ENCODE assay signal across 19 cellular contexts in genomic region chr17:80955078-80955477, GRCh38. TPM values are rescaled to one million over a fixed set of nuclear protein-coding genes. Genes with fewer than 3 reads are reported as not detected.
A peak's percentile ranks its signal among the peaks of the same experiment; 100 is the strongest.
DNase-seq lines count a peak whose midpoint lies in the region; ATAC-seq and TF ChIP-seq lines count a peak whose summit lies in the region.
"Had no signal": no experiment of that assay in that cellular context is flagged by ENCODE, and none has a peak within 500 bp of the region (broad histone marks: within the 10 kb centered on the region; RNA-seq: fewer than 3 reads in every experiment).

No MANE protein-coding gene starts in this region.

- H3K4me1 ChIP-seq in heart right ventricle = peaks cover 11 to 18% (median 15%) of the 10 kb centered on the region in 9 donors
- peaks cover 13% of the 10 kb centered on the region for H3K4me1 ChIP-seq in lower lobe of right lung

- H3K4me3 Mint-ChIP-seq in IgD-negative memory B cell = no peak overlapping the region
- H3K4me3 Mint-ChIP-seq in stimulated activated effector memory CD8-positive, alpha-beta T cell treated with anti-CD3 and anti-CD28 coated beads, Interleukin-12 subunit alpha, Interleukin-12 subunit beta, amount 100 ng/mL, for 72 hours = no peak overlapping the region

- H3K4me3 ChIP-seq in heart right ventricle (no peak overlapping the region), lower lobe of right lung (no peak overlapping the region)

- H3K4me1 Mint-ChIP-seq in IgD-negative memory B cell = peaks cover 0 to 5% (median 1%) of the 10 kb centered on the region in 3 donors
- H3K4me1 Mint-ChIP-seq in stimulated activated effector memory CD8-positive, alpha-beta T cell treated with anti-CD3 and anti-CD28 coated beads, Interleukin-12 subunit alpha, Interleukin-12 subunit beta, amount 100 ng/mL, for 72 hours = no peaks in the 10 kb centered on the region

- DNase-seq in Right ventricle myocardium inferior (ENCODE audit: missing footprints) (peak; percentile 6), heart right ventricle (no peak), lower lobe of right lung (peak; percentile 4), T1000 (lab: John Stamatoyannopoulos, UW) (no peak), NCI-H2171 treated with DMSO at 0.1 percent for 48 hours (lab: John Stamatoyannopoulos, UW) (no peak), NOMO-1 (lab: John Stamatoyannopoulos, UW; ENCODE audit: unreplicated experiment in 2 of 2) (no peak)
- DNase-seq in stimulated activated effector memory CD8-positive, alpha-beta T cell treated with anti-CD3 and anti-CD28 coated beads, Interleukin-12 subunit alpha, Interleukin-12 subunit beta, amount 100 ng/mL, for 72 hours (ENCODE audit: low spot score in 2 of 2) = no peak
- DNase-seq: AML-193, EL, GF-D8, Kasumi-1, NCI-H1694, NCI-H2081, NCI-H2171, NCI-H524 treated with DMSO at 0.1 percent for 48 hours, PC-3, SHP77 treated with DMSO at 0.1 percent for 48 hours, SK-N-SH had no signal

- H3K27ac Mint-ChIP-seq in IgD-negative memory B cell = peak overlapping the region in 2 of 3 donors; percentile 12
- H3K27ac Mint-ChIP-seq in stimulated activated effector memory CD8-positive, alpha-beta T cell treated with anti-CD3 and anti-CD28 coated beads, Interleukin-12 subunit alpha, Interleukin-12 subunit beta, amount 100 ng/mL, for 72 hours = peak overlapping the region; percentile 40

- no peaks in the 10 kb centered on the region for H3K27me3 Mint-ChIP-seq in IgD-negative memory B cell

- H3K27ac ChIP-seq in heart right ventricle (no peak overlapping the region), lower lobe of right lung (no peak overlapping the region)

- no peak for ATAC-seq in Right ventricle myocardium inferior
- ATAC-seq in heart right ventricle = no peak
- no peak for ATAC-seq in lower lobe of right lung
- ATAC-seq in stimulated activated effector memory CD8-positive, alpha-beta T cell treated with anti-CD3 and anti-CD28 coated beads, Interleukin-12 subunit alpha, Interleukin-12 subunit beta, amount 100 ng/mL, for 72 hours = no peak
- ATAC-seq: PC-3 had no signal

- H3K36me3 ChIP-seq in heart right ventricle (peaks cover 0 to 34% (median 0%) of the 10 kb centered on the region in 9 donors), lower lobe of right lung (peaks cover 21% of the 10 kb centered on the region)

- WGBS in heart right ventricle, 2 donors = 98 to 100% methylated on average over 5 of the region's 5 CpGs

- intact Hi-C loops in Right ventricle myocardium inferior (cut with DNase I) = no loop called here
- intact Hi-C loops in heart right ventricle (cut with DNase I) = no loop called here
- intact Hi-C loops in lower lobe of right lung (cut with DNase I) = no loop called here

- H3K9me3 ChIP-seq in heart right ventricle (no peaks in the 10 kb centered on the region), lower lobe of right lung (no peaks in the 10 kb centered on the region)
- H3K9me3 ChIP-seq: SK-N-SH had no signal

- peaks cover 6% of the 10 kb centered on the region for H3K36me3 Mint-ChIP-seq in IgD-negative memory B cell
- H3K36me3 Mint-ChIP-seq in stimulated activated effector memory CD8-positive, alpha-beta T cell treated with anti-CD3 and anti-CD28 coated beads, Interleukin-12 subunit alpha, Interleukin-12 subunit beta, amount 100 ng/mL, for 72 hours = peaks cover 68% of the 10 kb centered on the region

- TF ChIP-seq CTCF in heart right ventricle (IDR thresholded peaks at IDR 0.05) = no peak
- TF ChIP-seq CTCF in lower lobe of right lung (IDR thresholded peaks at IDR 0.05) = no peak

- no peaks in the 10 kb centered on the region for H3K27me3 ChIP-seq in heart right ventricle
- no peaks in the 10 kb centered on the region for H3K27me3 ChIP-seq in lower lobe of right lung (ENCODE audit: low read depth)

- no peaks in the 10 kb centered on the region for H3K9me3 Mint-ChIP-seq in IgD-negative memory B cell
- H3K9me3 Mint-ChIP-seq in stimulated activated effector memory CD8-positive, alpha-beta T cell treated with anti-CD3 and anti-CD28 coated beads, Interleukin-12 subunit alpha, Interleukin-12 subunit beta, amount 100 ng/mL, for 72 hours = no peaks in the 10 kb centered on the region

RNA-seq across cellular contexts. Expression of gene CHMP6, which starts 36.6 kb away (rescaled TPM):
- 19.0 TPM for total RNA-seq in Right ventricle myocardium inferior
- 10 to 100 TPM; 17.5 to 26.4 (median 22.1) TPM for total RNA-seq in heart right ventricle
- 10 to 100 TPM; 23.8 to 30.6 TPM for polyA plus RNA-seq in heart right ventricle
- 30.2 TPM for polyA plus RNA-seq in IgD-negative memory B cell
- 28.8 TPM for total RNA-seq in lower lobe of right lung

Comparison
In these comparisons a context has a peak if more than half of its experiments do, and no peak if none do; other contexts are left out.
1. DNase-seq: peak in Right ventricle myocardium inferior (single experiment) and lower lobe of right lung (single experiment); none in heart right ventricle (0 of 2), stimulated activated effector memory CD8-positive, alpha-beta T cell treated with anti-CD3 and anti-CD28 coated beads, Interleukin-12 subunit alpha, Interleukin-12 subunit beta, amount 100 ng/mL, for 72 hours (0 of 2), T1000 (single experiment), NCI-H2171 treated with DMSO at 0.1 percent for 48 hours (single experiment) and NOMO-1 (0 of 2).